ENCODE assay signal across 2 cellular contexts in genomic region chr22:29277927-29278326, GRCh38.
A peak's percentile ranks its signal among the peaks of the same experiment; 100 is the strongest.
TF ChIP-seq lines count a peak whose summit lies in the region.

No MANE protein-coding gene starts in this region.

TF ChIP-seq in GM12891, 5 proteins besides CTCF, POLR2A, EP300 and RAD21:
- no peak for TF ChIP-seq SPI1 (IDR thresholded peaks at IDR 0.05; ENCODE audit: low read depth, low read length)
- 0 out of 2 replicates have a peak, but pooled peaks have one; percentile 28 for TF ChIP-seq POLR2AphosphoS5 (IDR thresholded peaks at IDR 0.05; ENCODE audit: low read depth, low read length)
- TF ChIP-seq TAF1 (IDR thresholded peaks at IDR 0.05; ENCODE audit: low read depth, low read length) = no peak
- TF ChIP-seq POU2F2 (IDR thresholded peaks at IDR 0.05; ENCODE audit: low read depth, low read length) = no peak
- TF ChIP-seq PAX5 (IDR thresholded peaks at IDR 0.05; ENCODE audit: insufficient read depth, low read length, severe bottlenecking) = no peak

TF ChIP-seq in GM12878, 131 proteins besides CTCF, POLR2A, EP300 and RAD21:
- TF ChIP-seq RB1 (IDR thresholded peaks at IDR 0.05; ENCODE audit: borderline replicate concordance) (no peak), SREBF2 (IDR thresholded peaks at IDR 0.05; ENCODE audit: low read length) (no peak), POLR2AphosphoS5 (IDR thresholded peaks at IDR 0.05; ENCODE audit: low read length) (0 out of 2 replicates have a peak, but pooled peaks have one; percentile 52)
